ENCODE assay signal across 14 cellular contexts in genomic region chr6:145147559-145147958, GRCh38.
DNase-seq lines count a peak whose midpoint lies in the region; ATAC-seq and TF ChIP-seq lines count a peak whose summit lies in the region.
"Had no signal": no experiment of that assay in that cellular context is flagged by ENCODE, and none has a peak within 500 bp of the region (broad histone marks: within the 10 kb centered on the region; RNA-seq: fewer than 3 reads in every experiment).

No MANE protein-coding gene starts in this region.

- peak; percentile 40 for DNase-seq in NCI-H146 (lab: John Stamatoyannopoulos, UW)
- DNase-seq in epithelial cell of esophagus (ENCODE audit: low read depth), result peak; percentile 57
- DNase-seq in pons (ENCODE audit: low spot score), result peak; percentile 19
- no peak for DNase-seq in activated naive CD4-positive, alpha-beta T cell treated with anti-CD3 and anti-CD28 coated beads, Interleukin-2, amount 50 U/mL, for 16 hours
- no peak for DNase-seq in adrenal gland
- DNase-seq in SIG-M5 treated with dmso at 0.1 percent for 504 hours (lab: John Stamatoyannopoulos, UW; ENCODE audit: unreplicated experiment), result no peak
- DNase-seq: activated T-cell treated with anti-CD3 and anti-CD28 coated beads, Interleukin-2, amount 50 U/mL, for 24 hours; central memory CD4-positive, alpha-beta T cell; esophagus squamous epithelium; NCI-H1694 treated with DMSO at 0.1 percent for 48 hours; pancreas; stimulated activated CD4-positive, alpha-beta T cell treated with anti-CD3 and anti-CD28 coated beads, Interleukin-4, amount 100 ng/mL, for 1 hour had no signal

- H3K27ac ChIP-seq in gastroesophageal sphincter (no peak overlapping the region), adrenal gland (no peak overlapping the region)
- H3K27ac ChIP-seq: esophagus squamous epithelium, pancreas had no signal

- H3K9me3 ChIP-seq in gastroesophageal sphincter (no peaks in the 10 kb centered on the region), adrenal gland (replicated peaks in 1 of 3) (no peaks in the 10 kb centered on the region)
- H3K9me3 ChIP-seq: esophagus squamous epithelium, pancreas had no signal

- ATAC-seq in GM19035 (IDR thresholded peaks at IDR 0.05; ENCODE audit: unreplicated experiment) (peak; percentile 41), gastroesophageal sphincter (no peak)

- H3K4me1 ChIP-seq in gastroesophageal sphincter (peaks cover 0 to 16% (median 0%) of the 10 kb centered on the region in 3 donors), adrenal gland (replicated peaks in 1 of 2) (peaks cover 5 to 18% of the 10 kb centered on the region in 2 donors)
- H3K4me1 ChIP-seq: esophagus squamous epithelium had no signal

- H3K36me3 ChIP-seq in gastroesophageal sphincter (no peaks in the 10 kb centered on the region), adrenal gland (replicated peaks in 1 of 2) (no peaks in the 10 kb centered on the region)
- H3K36me3 ChIP-seq: esophagus squamous epithelium, pancreas had no signal

- no peak for TF ChIP-seq EP300 in gastroesophageal sphincter (IDR thresholded peaks at IDR 0.05)

- intact Hi-C loops in adrenal gland (cut with DNase I), result no loop called here

- no peaks in the 10 kb centered on the region for H3K27me3 ChIP-seq in gastroesophageal sphincter
- H3K27me3 ChIP-seq in adrenal gland, result no peaks in the 10 kb centered on the region
- H3K27me3 ChIP-seq: esophagus squamous epithelium, pancreas had no signal

- H3K4me3 ChIP-seq in epithelial cell of esophagus (ENCODE audit: low read length) (no peak overlapping the region), gastroesophageal sphincter (no peak overlapping the region), adrenal gland (no peak overlapping the region)
- H3K4me3 ChIP-seq: esophagus squamous epithelium, pancreas had no signal

- no peak for TF ChIP-seq POLR2A in gastroesophageal sphincter (IDR thresholded peaks at IDR 0.05)
- TF ChIP-seq POLR2A in adrenal gland (IDR thresholded peaks at IDR 0.05), result no peak

- no peak for TF ChIP-seq CTCF in epithelial cell of esophagus (IDR thresholded peaks at IDR 0.05; ENCODE audit: insufficient read depth, low read depth, low read length, missing control alignments)
- TF ChIP-seq CTCF in gastroesophageal sphincter (IDR thresholded peaks at IDR 0.05), result no peak
- TF ChIP-seq CTCF in adrenal gland (IDR thresholded peaks at IDR 0.05), result no peak

Comparison
In these comparisons a context has a peak if more than half of its experiments do, and no peak if none do; other contexts are left out.
1. DNase-seq: peak in NCI-H146 (single experiment), epithelial cell of esophagus (single experiment) and pons (single experiment); none in activated naive CD4-positive, alpha-beta T cell treated with anti-CD3 and anti-CD28 coated beads, Interleukin-2, amount 50 U/mL, for 16 hours (single experiment), adrenal gland (0 of 7) and SIG-M5 treated with dmso at 0.1 percent for 504 hours (single experiment).